Comparison of ENCODE assay signal across 8 cellular contexts in the genomic region with DNA sequence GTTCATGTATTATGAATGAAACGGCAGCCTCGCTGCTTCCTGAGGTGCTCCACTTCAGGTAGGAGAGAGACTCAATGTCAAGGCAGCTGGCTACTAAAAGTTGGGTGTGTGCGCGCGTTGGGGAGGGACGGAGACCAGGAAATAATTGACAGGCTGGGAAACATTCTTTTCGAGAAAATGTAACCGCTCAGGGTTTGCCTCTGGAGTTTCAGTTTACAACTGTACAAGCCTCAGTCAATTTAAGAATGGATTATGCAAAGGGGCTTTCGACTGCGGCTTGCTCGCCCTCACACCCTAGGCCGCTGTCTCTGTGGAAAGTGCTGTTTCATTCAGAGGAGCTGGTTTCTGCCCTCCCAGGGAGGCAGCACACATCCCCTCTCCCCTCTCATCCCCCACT. TPM values are rescaled to one million over a fixed set of nuclear protein-coding genes. Genes with fewer than 3 reads are reported as not detected.
DNase-seq lines count a peak whose midpoint lies in the region; ATAC-seq, FAIRE-seq and TF ChIP-seq lines count a peak whose summit lies in the region.

No MANE protein-coding gene starts in this region.

- H3K9ac ChIP-seq in smooth muscle cell (ENCODE audit: low read depth), result peak overlapping the region; percentile 90

- TF ChIP-seq CTCF in GM06990 (IDR thresholded peaks at IDR 0.05; ENCODE audit: insufficient read depth, low read length, poor library complexity, severe bottlenecking), result no peak
- no peak for TF ChIP-seq CTCF in glutamatergic neuron (IDR thresholded peaks at IDR 0.05; ENCODE audit: partially characterized antibody, unreplicated experiment)
- no peak for TF ChIP-seq CTCF in smooth muscle cell (IDR thresholded peaks at IDR 0.05; ENCODE audit: borderline replicate concordance, insufficient read depth, poor library complexity, severe bottlenecking)

- peaks cover 11% of the 10 kb centered on the region for H3K79me2 ChIP-seq in smooth muscle cell (ENCODE audit: low read depth)

- peaks cover 3% of the 10 kb centered on the region for H3K36me3 Mint-ChIP-seq in activated T-cell treated with anti-CD3 and anti-CD28 coated beads, Interleukin-2, amount 50 U/mL, for 24 hours (ENCODE audit: low read depth)
- peaks cover 3% of the 10 kb centered on the region for H3K36me3 Mint-ChIP-seq in glutamatergic neuron (ENCODE audit: unreplicated experiment)

- under 1% methylated on average over 12 of the region's 12 CpGs for WGBS in smooth muscle cell (ENCODE audit: low lambda C conversion rate)

- H3K4me2 ChIP-seq in smooth muscle cell, result peak overlapping the region; percentile 88

- H3K27ac ChIP-seq in smooth muscle cell (ENCODE audit: low read depth), result peak overlapping the region; percentile 92

- H3K36me3 ChIP-seq in GM06990 (ENCODE audit: control insufficient read depth, insufficient read depth, low read length) (no peaks in the 10 kb centered on the region), smooth muscle cell (ENCODE audit: low read depth) (no peaks in the 10 kb centered on the region)

- peak overlapping the region; percentile 70 for H3K27ac Mint-ChIP-seq in activated T-cell treated with anti-CD3 and anti-CD28 coated beads, Interleukin-2, amount 50 U/mL, for 24 hours
- H3K27ac Mint-ChIP-seq in glutamatergic neuron (ENCODE audit: unreplicated experiment), result peak overlapping the region; percentile 86

- DNase-seq in GM06990 (ENCODE audit: extremely low read depth, insufficient read length) (no peak), glutamatergic neuron (peak; percentile 22), smooth muscle cell (lab: John Stamatoyannopoulos, UW; ENCODE audit: unreplicated experiment) (no peak), midbrain (lab: John Stamatoyannopoulos, UW) (no peak), frontal cortex (ENCODE audit: low spot score in 2 of 2) (no peak)
- DNase-seq in activated T-cell treated with anti-CD3 and anti-CD28 coated beads, Interleukin-2, amount 50 U/mL, for 24 hours, result no peak

- no peaks in the 10 kb centered on the region for H4K20me1 ChIP-seq in smooth muscle cell (ENCODE audit: low read depth)

- peak overlapping the region; percentile 76 for H3K4me3 Mint-ChIP-seq in activated T-cell treated with anti-CD3 and anti-CD28 coated beads, Interleukin-2, amount 50 U/mL, for 24 hours
- peak overlapping the region; percentile 100 for H3K4me3 Mint-ChIP-seq in glutamatergic neuron (ENCODE audit: unreplicated experiment)

- peaks cover 20% of the 10 kb centered on the region for H3K4me1 ChIP-seq in smooth muscle cell (ENCODE audit: low read depth)

- H3K4me1 Mint-ChIP-seq in activated T-cell treated with anti-CD3 and anti-CD28 coated beads, Interleukin-2, amount 50 U/mL, for 24 hours (ENCODE audit: low read depth), result peaks cover 24% of the 10 kb centered on the region
- peaks cover 23% of the 10 kb centered on the region for H3K4me1 Mint-ChIP-seq in glutamatergic neuron (ENCODE audit: low read depth, unreplicated experiment)

- peaks cover 70% of the 10 kb centered on the region for H3K27me3 Mint-ChIP-seq in activated T-cell treated with anti-CD3 and anti-CD28 coated beads, Interleukin-2, amount 50 U/mL, for 24 hours
- peaks cover 7% of the 10 kb centered on the region for H3K27me3 Mint-ChIP-seq in glutamatergic neuron (ENCODE audit: unreplicated experiment)

- H3K27me3 ChIP-seq in GM06990 (replicated peaks; ENCODE audit: control insufficient read depth, insufficient read depth, low read length) (peaks cover 2% of the 10 kb centered on the region), smooth muscle cell (ENCODE audit: low read depth) (no peaks in the 10 kb centered on the region)

- peaks cover 5% of the 10 kb centered on the region for H3F3A ChIP-seq in smooth muscle cell (ENCODE audit: low read depth)

- no peaks in the 10 kb centered on the region for H3K9me3 Mint-ChIP-seq in activated T-cell treated with anti-CD3 and anti-CD28 coated beads, Interleukin-2, amount 50 U/mL, for 24 hours
- peaks cover 13% of the 10 kb centered on the region for H3K9me3 Mint-ChIP-seq in glutamatergic neuron (ENCODE audit: unreplicated experiment)

- no peaks in the 10 kb centered on the region for H3K9me3 ChIP-seq in smooth muscle cell (replicated peaks; ENCODE audit: low read depth)

- peak; percentile 71 for ATAC-seq in GM21381 (IDR thresholded peaks at IDR 0.05; ENCODE audit: unreplicated experiment)
- ATAC-seq in HG03575 (IDR thresholded peaks at IDR 0.05; ENCODE audit: extremely low read depth, insufficient number of reproducible peaks, low FRiP score, unreplicated experiment), result peak; percentile 48

- peak overlapping the region; percentile 62 for H2AFZ ChIP-seq in smooth muscle cell (ENCODE audit: low read depth)

- H3K4me3 ChIP-seq in GM06990 (replicated peaks; ENCODE audit: low read depth, low read length) (peak overlapping the region; percentile 63), smooth muscle cell (peak overlapping the region; percentile 67)

- FAIRE-seq in frontal cortex (lab: Jason Lieb, UNC), result no peak

RNA-seq across cellular contexts. Expression of a gene that starts 4.4 kb away (rescaled TPM):
- total RNA-seq in glutamatergic neuron (ENCODE audit: unreplicated experiment), result 54.5 TPM
- total RNA-seq in smooth muscle cell, result 18.3 and 21.3 TPM in 2 replicates
- polyA plus RNA-seq in smooth muscle cell, result 23.0 and 23.7 TPM in 2 replicates
- total RNA-seq in frontal cortex, result 8.2 TPM
